Comparison of ENCODE assay signal across 29 cellular contexts in genomic region chr20:12677925-12678324, GRCh38.
"Had no signal": no experiment of that assay in that cellular context is flagged by ENCODE, and none has a peak within 500 bp of the region (broad histone marks: within the 10 kb centered on the region; RNA-seq: fewer than 3 reads in every experiment).

No MANE protein-coding gene starts in this region.

- FAIRE-seq: urothelium cell line had no signal

- H3K27me3 Mint-ChIP-seq: stimulated activated memory B cell treated with anti-CD40 and anti-IgM and Interleukin-4, amounts not matched to agents 10 μg/mL and 1 μg/mL and 100 μg/mL, for 72 hours; stimulated activated naive B cell treated with anti-CD40 and anti-IgM and Interleukin-4, amounts not matched to agents 10 μg/mL and 1 μg/mL and 100 μg/mL, for 72 hours; stimulated activated naive CD8-positive, alpha-beta T cell treated with anti-CD3 and anti-CD28 coated beads, Interleukin-15, amount 100 ng/mL, for 72 hours; stimulated activated naive CD8-positive, alpha-beta T cell treated with anti-CD3 and anti-CD28 coated beads, Interleukin-15, Interleukin-2, amounts not matched to agents 100 ng/mL and 50 ng/mL, for 24 hours; type B pancreatic cell had no signal

- H3K27ac ChIP-seq: stomach, suprapubic skin, testis, thoracic aorta, thyroid gland, tibial artery, tibial nerve, transverse colon, upper lobe of left lung, upper lobe of right lung, vagina had no signal

- H3K4me1 ChIP-seq: suprapubic skin, testis, thyroid gland, tibial artery, tibial nerve, transverse colon, upper lobe of left lung, upper lobe of right lung, uterus, vagina had no signal

- H3K9me3 Mint-ChIP-seq: type B pancreatic cell had no signal

- H3K4me3 ChIP-seq: stomach, suprapubic skin, testis, thoracic aorta, thyroid gland, tibial artery, tibial nerve, transverse colon, upper lobe of left lung, upper lobe of right lung, uterus, vagina had no signal

- DNase-seq: stimulated activated CD4-positive, alpha-beta T cell treated with anti-CD3 and anti-CD28 coated beads, Interleukin-2, amount 100 ng/mL, for 48 hours; stimulated activated CD4-positive, alpha-beta T cell treated with anti-CD3 and anti-CD28 coated beads, Interleukin-4, amount 100 ng/mL, for 1 hour; stimulated activated CD4-positive, alpha-beta T cell treated with anti-CD3 and anti-CD28 coated beads, Interleukin-4, amount 100 ng/mL, for 24 hours; stimulated activated CD4-positive, alpha-beta T cell treated with anti-CD3 and anti-CD28 coated beads, Interleukin-4, amount 100 ng/mL, for 4 hours; stimulated activated CD8-positive, alpha-beta memory T cell treated with anti-CD3 and anti-CD28 coated beads, Interleukin-4, amount 100 ng/mL, for 48 hours; stimulated activated naive B cell treated with anti-CD40 and anti-IgM and Interleukin-4, amounts not matched to agents 10 μg/mL and 1 μg/mL and 100 μg/mL, for 72 hours; stimulated activated naive CD4-positive, alpha-beta T cell; stimulated activated naive CD4-positive, alpha-beta T cell treated with Interleukin-2 at 50 U/mL for 16 hours; stimulated activated naive CD8-positive, alpha-beta T cell treated with anti-CD3 and anti-CD28 coated beads, Interleukin-15, amount 100 ng/mL, for 72 hours; stimulated activated naive CD8-positive, alpha-beta T cell treated with anti-CD3 and anti-CD28 coated beads, Interleukin-15, Interleukin-2, amounts not matched to agents 100 U/mL and 50 U/mL, for 24 hours; stomach; substantia nigra; testis; thyroid gland; tibial artery; transverse colon; trophoblast cell; upper lobe of left lung; upper lobe of right lung; uterus had no signal

- H3K4me3 Mint-ChIP-seq: stimulated activated effector memory CD8-positive, alpha-beta T cell treated with anti-CD3 and anti-CD28 coated beads, Interleukin-12 subunit alpha, Interleukin-12 subunit beta, amount 100 ng/mL, for 72 hours; stimulated activated memory B cell treated with anti-CD40 and anti-IgM and Interleukin-4, amounts not matched to agents 10 μg/mL and 1 μg/mL and 100 μg/mL, for 72 hours; stimulated activated naive B cell treated with anti-CD40 and anti-IgM and Interleukin-4, amounts not matched to agents 10 μg/mL and 1 μg/mL and 100 μg/mL, for 72 hours; stimulated activated naive CD8-positive, alpha-beta T cell treated with anti-CD3 and anti-CD28 coated beads, Interleukin-15, amount 100 ng/mL, for 72 hours; stimulated activated naive CD8-positive, alpha-beta T cell treated with anti-CD3 and anti-CD28 coated beads, Interleukin-15, Interleukin-2, amounts not matched to agents 100 ng/mL and 50 ng/mL, for 24 hours; type B pancreatic cell had no signal

- H3K27me3 ChIP-seq: stomach, suprapubic skin, testis, thyroid gland, tibial artery, tibial nerve, transverse colon, upper lobe of left lung, upper lobe of right lung, uterus, vagina had no signal

- H3K36me3 ChIP-seq: stomach, suprapubic skin, thoracic aorta, thyroid gland, tibial artery, tibial nerve, transverse colon, upper lobe of left lung, upper lobe of right lung, uterus, vagina had no signal

- ATAC-seq: stimulated activated effector memory CD8-positive, alpha-beta T cell treated with anti-CD3 and anti-CD28 coated beads, Interleukin-12 subunit alpha, Interleukin-12 subunit beta, amount 100 ng/mL, for 72 hours; stimulated activated naive B cell treated with anti-CD40 and anti-IgM and Interleukin-4, amounts not matched to agents 10 μg/mL and 1 μg/mL and 100 μg/mL, for 72 hours; stimulated activated naive CD8-positive, alpha-beta T cell treated with anti-CD3 and anti-CD28 coated beads, Interleukin-15, amount 100 ng/mL, for 72 hours; stimulated activated naive CD8-positive, alpha-beta T cell treated with anti-CD3 and anti-CD28 coated beads, Interleukin-15, Interleukin-2, amounts not matched to agents 100 U/mL and 50 U/mL, for 24 hours; upper lobe of right lung had no signal

- H3K9me3 ChIP-seq: stomach, suprapubic skin, testis, thoracic aorta, thyroid gland, tibial artery, tibial nerve, transverse colon, upper lobe of left lung, upper lobe of right lung, uterus, vagina had no signal

- H3K36me3 Mint-ChIP-seq: stimulated activated effector memory CD8-positive, alpha-beta T cell treated with anti-CD3 and anti-CD28 coated beads, Interleukin-12 subunit alpha, Interleukin-12 subunit beta, amount 100 ng/mL, for 72 hours; stimulated activated memory B cell treated with anti-CD40 and anti-IgM and Interleukin-4, amounts not matched to agents 10 μg/mL and 1 μg/mL and 100 μg/mL, for 72 hours; stimulated activated naive B cell treated with anti-CD40 and anti-IgM and Interleukin-4, amounts not matched to agents 10 μg/mL and 1 μg/mL and 100 μg/mL, for 72 hours; type B pancreatic cell had no signal

- H3K4me1 Mint-ChIP-seq: stimulated activated effector memory CD8-positive, alpha-beta T cell treated with anti-CD3 and anti-CD28 coated beads, Interleukin-12 subunit alpha, Interleukin-12 subunit beta, amount 100 ng/mL, for 72 hours; stimulated activated memory B cell treated with anti-CD40 and anti-IgM and Interleukin-4, amounts not matched to agents 10 μg/mL and 1 μg/mL and 100 μg/mL, for 72 hours; stimulated activated naive B cell treated with anti-CD40 and anti-IgM and Interleukin-4, amounts not matched to agents 10 μg/mL and 1 μg/mL and 100 μg/mL, for 72 hours; stimulated activated naive CD8-positive, alpha-beta T cell treated with anti-CD3 and anti-CD28 coated beads, Interleukin-15, amount 100 ng/mL, for 72 hours had no signal

- H3K27ac Mint-ChIP-seq: stimulated activated effector memory CD8-positive, alpha-beta T cell treated with anti-CD3 and anti-CD28 coated beads, Interleukin-12 subunit alpha, Interleukin-12 subunit beta, amount 100 ng/mL, for 72 hours; stimulated activated memory B cell treated with anti-CD40 and anti-IgM and Interleukin-4, amounts not matched to agents 10 μg/mL and 1 μg/mL and 100 μg/mL, for 72 hours; stimulated activated naive B cell treated with anti-CD40 and anti-IgM and Interleukin-4, amounts not matched to agents 10 μg/mL and 1 μg/mL and 100 μg/mL, for 72 hours; stimulated activated naive CD8-positive, alpha-beta T cell treated with anti-CD3 and anti-CD28 coated beads, Interleukin-15, amount 100 ng/mL, for 72 hours; stimulated activated naive CD8-positive, alpha-beta T cell treated with anti-CD3 and anti-CD28 coated beads, Interleukin-15, Interleukin-2, amounts not matched to agents 100 ng/mL and 50 ng/mL, for 24 hours; type B pancreatic cell had no signal
